Comparison of ENCODE assay signal across 27 cellular contexts in the genomic region with DNA sequence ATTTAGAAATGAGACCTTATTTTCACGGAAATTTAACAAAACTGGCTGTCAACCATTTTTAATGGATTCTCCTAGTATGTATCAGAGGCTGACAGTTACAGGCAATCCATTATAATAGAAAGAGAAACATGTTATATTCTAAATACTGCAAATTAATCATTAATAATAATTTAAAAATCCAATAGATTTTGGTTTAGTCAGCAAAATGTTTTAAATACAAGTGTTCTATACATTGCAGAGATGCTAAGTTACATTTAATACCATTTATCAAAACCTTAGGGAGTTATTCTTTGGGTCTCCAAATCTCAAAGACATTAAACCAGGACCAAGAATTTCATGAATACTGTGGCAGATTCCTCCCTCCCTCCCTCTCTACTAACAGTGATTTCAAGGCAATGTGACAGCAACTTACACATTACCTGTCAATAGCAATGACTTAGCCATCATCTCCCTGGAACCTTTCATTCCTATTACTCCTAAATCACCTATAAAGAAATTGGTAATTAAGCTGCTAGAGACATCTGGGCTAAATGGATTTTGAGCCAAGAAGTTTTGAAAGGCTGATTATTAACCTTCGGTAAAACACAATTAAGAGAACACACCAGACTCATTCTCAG.
DNase-seq lines count a peak whose midpoint lies in the region; ATAC-seq, FAIRE-seq and TF ChIP-seq lines count a peak whose summit lies in the region.
"Had no signal": no experiment of that assay in that cellular context is flagged by ENCODE, and none has a peak within 500 bp of the region (broad histone marks: within the 10 kb centered on the region; RNA-seq: fewer than 3 reads in every experiment).

No MANE protein-coding gene starts in this region.

- ATAC-seq in HepG2: no peak
- ATAC-seq in right lobe of liver: no peak
- ATAC-seq: GM12878 had no signal

- H2AFZ ChIP-seq in HepG2 (ENCODE audit: low read length) (no peak overlapping the region), neural cell (ENCODE audit: low read depth, low read length) (no peak overlapping the region)

- TF ChIP-seq POLR2A in HepG2 (IDR thresholded peaks at IDR 0.05; ENCODE audit: insufficient read depth in 1 of 2, low read depth in 2 of 2, low read length in 2 of 2) (no peak), right lobe of liver (IDR thresholded peaks at IDR 0.05) (no peak)

- FAIRE-seq in HepG2 (lab: Jason Lieb, UNC): no peak
- FAIRE-seq: GM12878, GM12892, GM18507 had no signal

- no TSS peak for BruUV-seq in HepG2 (replicated peaks; lab: Mats Ljungman, UMichigan)

- in situ Hi-C loops in HepG2 (cut with HindIII; ENCODE audit: extremely low pct_ligation_motif_present, low pct_unique_long_range_greater_than_20kb): no loop called here

- no peaks in the 10 kb centered on the region for H3K9me2 ChIP-seq in neural cell (ENCODE audit: insufficient read depth, low read length)

- TF ChIP-seq RAD21 in HepG2 (CRISPR knock-in tag; IDR thresholded peaks at IDR 0.05) (no peak), neural cell (conservative IDR thresholded peaks at IDR 0.05) (peak; percentile 24)

- TF ChIP-seq EP300 in HepG2 (IDR thresholded peaks at IDR 0.05; ENCODE audit: low read depth in 2 of 2, low read length in 2 of 2) (no peak), HepG2 (CRISPR knock-in tag; IDR thresholded peaks at IDR 0.05; ENCODE audit: borderline replicate concordance) (no peak), neural cell (conservative IDR thresholded peaks at IDR 0.05; ENCODE audit: poor library complexity, severe bottlenecking) (peak; percentile 93)

- H3K4me2 ChIP-seq in HepG2 (ENCODE audit: low read depth, low read length) (no peak overlapping the region), neural cell (ENCODE audit: low read length) (peak overlapping the region; percentile 36)
- H3K4me2 ChIP-seq: BLaER1 had no signal

- WGBS in HepG2 (ENCODE audit: low lambda C conversion rate): 2% methylated on average over 2 of the region's 2 CpGs
- 77% methylated on average over 2 of the region's 2 CpGs for WGBS in right lobe of liver (ENCODE audit: insufficient coverage, low coverage, low lambda C conversion rate, missing lambda C conversion rate)

- intact Hi-C loops in HepG2 (cut with micrococcal nuclease; ENCODE audit: unreplicated experiment): no loop called here
- intact Hi-C loops in right lobe of liver (cut with DNase I): no loop called here

- CTCF ChIA-PET in HepG2 (lab: Yijun Ruan, JAX; ENCODE audit: low intra/inter-chr PET ratio, low total read pairs): no interaction called here

- H3K4me3 ChIP-seq in HepG2 (replicated peaks in 1 of 3; ENCODE audit: insufficient read depth in 1 of 3, low read depth in 2 of 3, low read length in 3 of 3): no peak overlapping the region
- no peak overlapping the region for H3K4me3 ChIP-seq in right lobe of liver
- H3K4me3 ChIP-seq in neural cell (ENCODE audit: low read length): peak overlapping the region; percentile 18
- H3K4me3 ChIP-seq: BLaER1, GM12878 had no signal

- POLR2A ChIA-PET in HepG2 (lab: Yijun Ruan, JAX): no interaction called here

- H3F3A ChIP-seq in neural cell (ENCODE audit: insufficient read depth, low read length, poor library complexity, severe bottlenecking): peaks cover 3% of the 10 kb centered on the region

- no peaks in the 10 kb centered on the region for H3K79me2 ChIP-seq in HepG2 (ENCODE audit: insufficient read depth, low read length)
- H3K79me2 ChIP-seq in neural cell (replicated peaks; ENCODE audit: insufficient read depth, low read length): peaks cover 11% of the 10 kb centered on the region

- H3K9ac ChIP-seq in HepG2 (ENCODE audit: insufficient read depth, low read depth, low read length) (no peak overlapping the region), neural cell (ENCODE audit: low read length) (peak overlapping the region; percentile 24)
- H3K9ac ChIP-seq: BLaER1 had no signal

- H4K20me1 ChIP-seq in HepG2 (ENCODE audit: insufficient read depth, low read length): no peaks in the 10 kb centered on the region
- H4K20me1 ChIP-seq in neural cell (ENCODE audit: insufficient read depth): no peaks in the 10 kb centered on the region
- H4K20me1 ChIP-seq: BLaER1 had no signal

- no peak for TF ChIP-seq CTCF in HepG2 (CRISPR knock-in tag; IDR thresholded peaks at IDR 0.05)
- TF ChIP-seq CTCF in right lobe of liver (IDR thresholded peaks at IDR 0.05): no peak
- TF ChIP-seq CTCF in neural cell (IDR thresholded peaks at IDR 0.05; ENCODE audit: poor library complexity, severe bottlenecking): no peak

- H3K9me3 ChIP-seq in HepG2 (ENCODE audit: low read length): no peaks in the 10 kb centered on the region; the same call in 1 of the 2 replicates
- H3K9me3 ChIP-seq in right lobe of liver: no peaks in the 10 kb centered on the region
- H3K9me3 ChIP-seq in neural cell (ENCODE audit: low read length): no peaks in the 10 kb centered on the region
- H3K9me3 ChIP-seq: BE2C, BLaER1 had no signal

- H3K36me3 ChIP-seq in HepG2 (replicated peaks in 1 of 2; ENCODE audit: control insufficient read depth in 1 of 2, insufficient read depth in 2 of 2, low read length in 2 of 2) (no peaks in the 10 kb centered on the region), right lobe of liver (no peaks in the 10 kb centered on the region), neural cell (ENCODE audit: insufficient read depth, low read length) (no peaks in the 10 kb centered on the region)
- H3K36me3 ChIP-seq: BE2C, BLaER1 had no signal

- H3K27me3 ChIP-seq in HepG2 (ENCODE audit: control insufficient read depth in 1 of 2, insufficient read depth in 2 of 2, low read length in 2 of 2): no peaks in the 10 kb centered on the region
- no peaks in the 10 kb centered on the region for H3K27me3 ChIP-seq in right lobe of liver
- H3K27me3 ChIP-seq in neural cell (ENCODE audit: insufficient read depth, low read depth, low read length): no peaks in the 10 kb centered on the region
- H3K27me3 ChIP-seq: BE2C, BLaER1 had no signal

- DNase-seq in NCI-H446 treated with DMSO at 0.1 percent for 48 hours (lab: John Stamatoyannopoulos, UW): peak; percentile 16
- no peak for DNase-seq in NCI-H446 (lab: John Stamatoyannopoulos, UW)
- DNase-seq in HepG2 (ENCODE audit: low spot score): no peak
- DNase-seq in right lobe of liver: no peak
- DNase-seq in NCI-H69 (lab: John Stamatoyannopoulos, UW): peak; percentile 86
- DNase-seq in activated effector memory CD4-positive, alpha-beta T cell treated with Interleukin-2 at 50 U/mL for 16 hours: no peak
- no peak for DNase-seq in NCI-H1436 (lab: John Stamatoyannopoulos, UW)
- DNase-seq: ACHN; BE2C; C1 segment of cervical spinal cord; CD4-positive, alpha-beta memory T cell; CD4-positive, CD25-positive, alpha-beta regulatory T cell; CD8-positive, alpha-beta memory T cell; COR-L47; DMS 273 treated with DMSO at 0.1 percent for 48 hours; DMS153; DMS53; DMS79; DND-41; EL; GDM1 had no signal

- no peaks in the 10 kb centered on the region for H3K4me1 ChIP-seq in HepG2 (ENCODE audit: insufficient read depth, low read length)
- no peaks in the 10 kb centered on the region for H3K4me1 ChIP-seq in right lobe of liver
- H3K4me1 ChIP-seq: BE2C, BLaER1 had no signal

- no peak overlapping the region for H3K27ac ChIP-seq in HepG2 (ENCODE audit: extremely low read length, insufficient read depth, low read length)
- H3K27ac ChIP-seq in right lobe of liver: no peak overlapping the region
- H3K27ac ChIP-seq in neural cell (ENCODE audit: low read length): peak overlapping the region; percentile 83
- H3K27ac ChIP-seq: 22Rv1, BLaER1 had no signal

TF ChIP-seq in HepG2, 621 proteins besides CTCF, POLR2A, EP300 and RAD21 (continues in another document):
- no peak for TF ChIP-seq HNRNPK (IDR thresholded peaks at IDR 0.05; ENCODE audit: low read depth, low read length, poor library complexity, severe bottlenecking)
- no peak for TF ChIP-seq RBAK (CRISPR knock-in tag; IDR thresholded peaks at IDR 0.05)
- no peak for TF ChIP-seq MYC (CRISPR knock-in tag; IDR thresholded peaks at IDR 0.05; ENCODE audit: borderline replicate concordance)
- TF ChIP-seq ZNF362 (CRISPR knock-in tag; IDR thresholded peaks at IDR 0.05; ENCODE audit: borderline replicate concordance): no peak
- no peak for TF ChIP-seq IRF2 (CRISPR knock-in tag; IDR thresholded peaks at IDR 0.05)
- TF ChIP-seq MAFK (conservative IDR thresholded peaks at IDR 0.05 in 1 of 2, IDR thresholded peaks at IDR 0.05 in 1 of 2; ENCODE audit: low read length in 2 of 2): peak in 1 of 2 experiments; percentile 74; a peak in 2 of 4 replicates
- no peak for TF ChIP-seq ZNF572 (CRISPR knock-in tag; IDR thresholded peaks at IDR 0.05)

TF ChIP-seq in neural cell, 6 proteins besides CTCF, POLR2A, EP300 and RAD21:
- TF ChIP-seq SMC3 (conservative IDR thresholded peaks at IDR 0.05; ENCODE audit: poor library complexity): no peak
- no peak for TF ChIP-seq MXI1 (conservative IDR thresholded peaks at IDR 0.05; ENCODE audit: poor library complexity, severe bottlenecking)
- peak; percentile 72 for TF ChIP-seq POLR2AphosphoS5 (IDR thresholded peaks at IDR 0.05)
TF ChIP-seq in neural cell: peak in this region for 1.

Comparison
In these comparisons a context has a peak if more than half of its experiments do, and no peak if none do; other contexts are left out.
1. DNase-seq: peak in NCI-H446 treated with DMSO at 0.1 percent for 48 hours (single experiment) and NCI-H69 (single experiment); none in NCI-H446 (0 of 2), HepG2 (single experiment), right lobe of liver (0 of 3), activated effector memory CD4-positive, alpha-beta T cell treated with Interleukin-2 at 50 U/mL for 16 hours (single experiment) and NCI-H1436 (single experiment).